1 cellular context compared by ENCODE assay signal in genomic region chr1:1306661-1307260, GRCh38.
TF ChIP-seq lines count a peak whose summit lies in the region.

No MANE protein-coding gene starts in this region.

TF ChIP-seq in HepG2, 621 proteins besides CTCF, POLR2A, EP300 and RAD21 (continued from another document and continues in another):
- TF ChIP-seq ZNF577 (CRISPR knock-in tag; IDR thresholded peaks at IDR 0.05; ENCODE audit: borderline replicate concordance, low read depth) = no peak
- TF ChIP-seq NR2F1 (CRISPR knock-in tag; IDR thresholded peaks at IDR 0.05) = 0 out of 4 replicates have a peak, but pooled peaks of 1 of the 2 experiments have one; percentile 25
- no peak for TF ChIP-seq CC2D1A (CRISPR knock-in tag; IDR thresholded peaks at IDR 0.05)
- TF ChIP-seq FOXO1 (CRISPR knock-in tag; IDR thresholded peaks at IDR 0.05) = no peak
- no peak for TF ChIP-seq TFDP2 (CRISPR knock-in tag; IDR thresholded peaks at IDR 0.05)
- TF ChIP-seq BRD4 (CRISPR knock-in tag; IDR thresholded peaks at IDR 0.05) = peak; percentile 95
- no peak for TF ChIP-seq ATRX (CRISPR knock-in tag; IDR thresholded peaks at IDR 0.05; ENCODE audit: borderline replicate concordance)
- no peak for TF ChIP-seq MYNN (CRISPR knock-in tag; IDR thresholded peaks at IDR 0.05; ENCODE audit: low read depth)
- TF ChIP-seq ZBTB10 (CRISPR knock-in tag; IDR thresholded peaks at IDR 0.05; ENCODE audit: borderline replicate concordance) = no peak; the same call in 1 of the 2 replicates
- 0 out of 2 replicates have a peak, but pooled peaks have one; percentile 30 for TF ChIP-seq ZNF30 (CRISPR knock-in tag; IDR thresholded peaks at IDR 0.05)
- TF ChIP-seq ZXDC (CRISPR knock-in tag; IDR thresholded peaks at IDR 0.05) = peak; percentile 80; the same call in 1 of the 2 replicates
- no peak for TF ChIP-seq ZNF138 (CRISPR knock-in tag; IDR thresholded peaks at IDR 0.05; ENCODE audit: low read depth)
- TF ChIP-seq NR0B2 (CRISPR knock-in tag; IDR thresholded peaks at IDR 0.05) = peak; percentile 77; the same call in 1 of the 2 replicates
- no peak for TF ChIP-seq SUZ12 (IDR thresholded peaks at IDR 0.05; ENCODE audit: low read depth, low read length)
- TF ChIP-seq IRF1 (CRISPR knock-in tag; IDR thresholded peaks at IDR 0.05; ENCODE audit: low read depth) = no peak
- TF ChIP-seq CSRNP2 (CRISPR knock-in tag; conservative IDR thresholded peaks at IDR 0.05; ENCODE audit: low read depth) = no peak
- no peak for TF ChIP-seq ZNF740 (CRISPR knock-in tag; IDR thresholded peaks at IDR 0.05)
- no peak for TF ChIP-seq HCFC1 (IDR thresholded peaks at IDR 0.05; ENCODE audit: low read depth, low read length)
- TF ChIP-seq ZBTB25 (CRISPR knock-in tag; IDR thresholded peaks at IDR 0.05) = no peak
- no peak for TF ChIP-seq JUNB (CRISPR knock-in tag; IDR thresholded peaks at IDR 0.05; ENCODE audit: borderline replicate concordance)
- TF ChIP-seq AHR (CRISPR knock-in tag; IDR thresholded peaks at IDR 0.05) = no peak
- TF ChIP-seq ZNF704 (CRISPR knock-in tag; IDR thresholded peaks at IDR 0.05; ENCODE audit: borderline replicate concordance) = 0 out of 2 replicates have a peak, but pooled peaks have one; percentile 54
- TF ChIP-seq PHB2 (IDR thresholded peaks at IDR 0.05; ENCODE audit: partially characterized antibody) = no peak
- TF ChIP-seq ASH2L (IDR thresholded peaks at IDR 0.05; ENCODE audit: insufficient read length, low read depth, low read length) = no peak
- TF ChIP-seq ZNF550 (CRISPR knock-in tag; IDR thresholded peaks at IDR 0.05; ENCODE audit: borderline replicate concordance) = no peak
- TF ChIP-seq PRPF4 (IDR thresholded peaks at IDR 0.05; ENCODE audit: low read depth, low read length, poor library complexity, severe bottlenecking) = no peak
- TF ChIP-seq USF2 (IDR thresholded peaks at IDR 0.05; ENCODE audit: low read depth, low read length) = no peak
- no peak for TF ChIP-seq USF2 (CRISPR knock-in tag; IDR thresholded peaks at IDR 0.05; ENCODE audit: borderline replicate concordance)
- no peak for TF ChIP-seq ZNF879 (CRISPR knock-in tag; IDR thresholded peaks at IDR 0.05)
- TF ChIP-seq SAP130 (CRISPR knock-in tag; IDR thresholded peaks at IDR 0.05; ENCODE audit: low read depth) = peak; percentile 89
- 0 out of 2 replicates have a peak, but pooled peaks have one; percentile 15 for TF ChIP-seq BCL6 (CRISPR knock-in tag; IDR thresholded peaks at IDR 0.05)
- peak; percentile 58; the same call in 1 of the 2 replicates for TF ChIP-seq HNF4G (IDR thresholded peaks at IDR 0.05; ENCODE audit: borderline replicate concordance, low read depth, low read length)
- TF ChIP-seq HNF4G (CRISPR knock-in tag; IDR thresholded peaks at IDR 0.05; ENCODE audit: borderline replicate concordance, low read depth) = peak; percentile 69
- peak; percentile 60; the same call in 1 of the 2 replicates for TF ChIP-seq KDM6A (CRISPR knock-in tag; IDR thresholded peaks at IDR 0.05; ENCODE audit: low read depth)
- no peak for TF ChIP-seq RBM39 (IDR thresholded peaks at IDR 0.05; ENCODE audit: low read depth, low read length, poor library complexity, severe bottlenecking)
- no peak for TF ChIP-seq LCORL (IDR thresholded peaks at IDR 0.05)
- TF ChIP-seq LCORL (CRISPR knock-in tag; IDR thresholded peaks at IDR 0.05) = peak; percentile 72
- TF ChIP-seq ZNF574 (CRISPR knock-in tag; IDR thresholded peaks at IDR 0.05) = peak; percentile 66; the same call in 1 of the 2 replicates
- no peak for TF ChIP-seq E2F1 (CRISPR knock-in tag; IDR thresholded peaks at IDR 0.05)
- TF ChIP-seq PRMT3 (CRISPR knock-in tag; IDR thresholded peaks at IDR 0.05; ENCODE audit: borderline replicate concordance, low read depth) = no peak
- TF ChIP-seq ZNF839 (CRISPR knock-in tag; IDR thresholded peaks at IDR 0.05; ENCODE audit: borderline replicate concordance) = no peak
- TF ChIP-seq REXO4 (CRISPR knock-in tag; IDR thresholded peaks at IDR 0.05; ENCODE audit: borderline replicate concordance) = no peak
